Comparison of ENCODE assay signal across 8 cellular contexts in the genomic region with DNA sequence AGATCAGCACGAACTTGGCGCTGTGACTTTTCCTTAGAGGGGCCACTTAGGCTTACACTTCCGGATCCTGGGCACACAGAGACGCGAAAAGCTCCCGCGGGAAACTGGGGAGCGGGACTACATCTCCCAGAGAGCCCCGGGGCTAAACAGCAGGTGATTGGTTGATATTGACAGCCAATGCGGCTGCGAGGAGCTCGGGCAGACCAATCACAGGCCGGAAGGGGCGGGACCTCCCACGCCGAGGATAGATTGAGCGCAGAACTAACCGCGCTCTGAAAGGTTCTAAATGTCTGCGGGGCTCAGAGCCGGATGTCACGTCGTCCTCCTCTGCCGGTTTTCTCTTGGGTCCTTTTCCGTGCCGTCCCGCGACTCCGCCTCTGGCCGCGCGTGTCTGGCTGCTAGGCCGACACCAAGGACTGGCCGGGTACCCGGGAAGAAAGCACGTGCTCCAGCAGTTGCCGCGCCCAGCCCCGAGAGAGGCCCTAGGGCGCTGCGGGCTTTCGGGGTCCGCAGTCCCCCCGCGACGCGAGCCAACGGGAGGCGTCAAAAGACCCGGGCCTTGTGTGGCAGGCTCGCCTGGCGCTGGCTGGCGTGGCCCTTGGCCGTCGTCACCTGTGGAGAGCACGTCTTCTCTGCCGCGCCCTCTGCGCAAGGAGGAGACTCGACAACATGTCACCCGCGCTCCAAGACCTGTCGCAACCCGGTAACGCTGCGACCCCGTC. TPM values are rescaled to one million over a fixed set of nuclear protein-coding genes. Genes with fewer than 3 reads are reported as not detected.
DNase-seq lines count a peak whose midpoint lies in the region; ATAC-seq and TF ChIP-seq lines count a peak whose summit lies in the region.

A gene (plus strand): TSS at position 258 of the 722 bp plus-strand sequence. CDS start 412 bp downstream, at position 670.

- H3K27ac ChIP-seq in dorsolateral prefrontal cortex (peak within 1 kb of the TSS in 58 of 59 donors; percentile 20 to 92 (median 78)), liver (ENCODE audit: low read depth in 1 of 2, low read length in 2 of 2) (peak within 1 kb of the TSS; percentile 77 to 82)

- no peaks in the 10 kb centered on the region for H3K27me3 Mint-ChIP-seq in activated CD4-positive, alpha-beta memory T cell treated with anti-CD3 and anti-CD28 coated beads for 36 hours

- peaks cover 31% of the 10 kb centered on the region for H3K4me1 Mint-ChIP-seq in activated CD4-positive, alpha-beta memory T cell treated with anti-CD3 and anti-CD28 coated beads for 36 hours (ENCODE audit: low read depth)

- no peaks in the 10 kb centered on the region for H3K36me3 ChIP-seq in liver (ENCODE audit: control insufficient read depth in 4 of 4, insufficient read depth in 3 of 4, low read depth in 1 of 4, low read length in 3 of 4)

- TF ChIP-seq CTCF in dorsolateral prefrontal cortex (IDR thresholded peaks at IDR 0.05 in 54 of 56, conservative IDR thresholded peaks at IDR 0.05 in 2 of 56; ENCODE audit: low read depth in 1 of 56, partially characterized antibody in 56 of 56) = peak in 32 of 56 donors; percentile 1 to 59 (median 26)
- no peak for TF ChIP-seq CTCF in liver (IDR thresholded peaks at IDR 0.05; ENCODE audit: low read depth, low read length, missing input control)

- peak within 1 kb of the TSS; percentile 96 for H3K27ac Mint-ChIP-seq in activated CD4-positive, alpha-beta memory T cell treated with anti-CD3 and anti-CD28 coated beads for 36 hours

- ATAC-seq in GM19438 (IDR thresholded peaks at IDR 0.05; ENCODE audit: low read depth, unreplicated experiment) = peak; percentile 96
- ATAC-seq in HG03575 (IDR thresholded peaks at IDR 0.05; ENCODE audit: extremely low read depth, insufficient number of reproducible peaks, low FRiP score, unreplicated experiment) = peak; percentile 99

- H3K4me3 ChIP-seq in dorsolateral prefrontal cortex (peak within 1 kb of the TSS; percentile 73 to 100 (median 94)), liver (ENCODE audit: low read depth in 1 of 3, low read length in 3 of 3) (peak within 1 kb of the TSS; percentile 74 to 92 (median 80))

- TF ChIP-seq RAD21 in liver (IDR thresholded peaks at IDR 0.05) = peak in 1 of 2 donors; percentile 44

- peaks cover 2% of the 10 kb centered on the region for H3K36me3 Mint-ChIP-seq in activated CD4-positive, alpha-beta memory T cell treated with anti-CD3 and anti-CD28 coated beads for 36 hours

- H3K9ac ChIP-seq in liver (ENCODE audit: low read depth in 1 of 2, low read length in 2 of 2) = peak within 1 kb of the TSS; percentile 37 to 58

- H3K9me3 ChIP-seq in liver (ENCODE audit: control insufficient read depth in 4 of 4, low read length in 3 of 4) = no peaks in the 10 kb centered on the region

- POLR2A ChIA-PET in activated CD4-positive, alpha-beta memory T cell treated with anti-CD3 and anti-CD28 coated beads for 36 hours (lab: Charles Lee) = interaction anchor here (0.9 to 1.9 kb wide), 4 partner anchors 11 to 1290 kb away, joined by 3 to 16 read pairs (median 4); a partner anchor contains a TSS

- intact Hi-C loops in activated CD4-positive, alpha-beta memory T cell treated with anti-CD3 and anti-CD28 coated beads for 36 hours (cut with micrococcal nuclease) = loop anchor here (1.0 to 5.0 kb wide), 3 partner anchors 191 to 513 kb away; a partner anchor contains a TSS
- intact Hi-C loops in dorsolateral prefrontal cortex (cut with DNase I) = loop anchor here (2.0 to 10.0 kb wide), 3 partner anchors 193 to 512 kb away; a partner anchor contains a TSS

- under 1% methylated on average over 67 of the region's 67 CpGs for WGBS in liver

- CTCF ChIA-PET in activated CD4-positive, alpha-beta memory T cell treated with anti-CD3 and anti-CD28 coated beads for 36 hours (lab: Charles Lee) = interaction anchor here (0.7 to 1.2 kb wide), 2 partner anchors 11 to 36 kb away, joined by 3 to 9 read pairs; no protein-coding TSS in a partner anchor

- H3K4me3 Mint-ChIP-seq in activated CD4-positive, alpha-beta memory T cell treated with anti-CD3 and anti-CD28 coated beads for 36 hours = peak within 1 kb of the TSS; percentile 91

- DNase-seq in CD1c-positive myeloid dendritic cell (ENCODE audit: extremely low spot score) (peak; percentile 98), NCI-H82 treated with DMSO at 0.1 percent for 48 hours (lab: John Stamatoyannopoulos, UW; ENCODE audit: unreplicated experiment) (peak; percentile 99), dorsolateral prefrontal cortex (peak; percentile 95 to 99 (median 98))
- peak; percentile 98 for DNase-seq in activated CD4-positive, alpha-beta memory T cell treated with anti-CD3 and anti-CD28 coated beads for 36 hours
- peak; percentile 98 for DNase-seq in stimulated activated CD4-positive, alpha-beta T cell treated with anti-CD3 and anti-CD28 coated beads, Interleukin-4, amount 100 ng/mL, for 24 hours

- H3K27me3 ChIP-seq in dorsolateral prefrontal cortex (no peaks in the 10 kb centered on the region), liver (ENCODE audit: control insufficient read depth in 4 of 4, insufficient read depth in 4 of 4, low read length in 3 of 4) (no peaks in the 10 kb centered on the region)

- peaks cover 0 to 14% (median 6%) of the 10 kb centered on the region in 4 donors for H3K4me1 ChIP-seq in liver (ENCODE audit: control insufficient read depth in 4 of 4, insufficient read depth in 4 of 4, low read length in 3 of 4)

- H3K9me3 Mint-ChIP-seq in activated CD4-positive, alpha-beta memory T cell treated with anti-CD3 and anti-CD28 coated beads for 36 hours = no peaks in the 10 kb centered on the region

TF ChIP-seq in liver, 16 proteins besides CTCF, POLR2A, EP300 and RAD21:
- peak in 1 of 2 donors; percentile 58 for TF ChIP-seq EGR1 (IDR thresholded peaks at IDR 0.05; ENCODE audit: low read depth in 2 of 2)
- TF ChIP-seq, protein P1, sequence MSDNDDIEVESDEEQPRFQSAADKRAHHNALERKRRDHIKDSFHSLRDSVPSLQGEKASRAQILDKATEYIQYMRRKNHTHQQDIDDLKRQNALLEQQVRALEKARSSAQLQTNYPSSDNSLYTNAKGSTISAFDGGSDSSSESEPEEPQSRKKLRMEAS (IDR thresholded peaks at IDR 0.05) = peak; percentile 85
- TF ChIP-seq FOXA2 (IDR thresholded peaks at IDR 0.05) = peak; percentile 68
- peak; percentile 91 for TF ChIP-seq SP1 (IDR thresholded peaks at IDR 0.05)
- TF ChIP-seq FOXA1 (IDR thresholded peaks at IDR 0.05) = no peak
- peak; percentile 91 to 96 for TF ChIP-seq GABPA (IDR thresholded peaks at IDR 0.05 in 1 of 2, conservative IDR thresholded peaks at IDR 0.05 in 1 of 2)
- TF ChIP-seq TAF1 (conservative IDR thresholded peaks at IDR 0.05) = peak; percentile 95
- peak; percentile 79 for TF ChIP-seq YY1 (IDR thresholded peaks at IDR 0.05)
- TF ChIP-seq NR2F2 (IDR thresholded peaks at IDR 0.05) = no peak
- TF ChIP-seq RXRA (IDR thresholded peaks at IDR 0.05) = peak; percentile 69 to 70
- peak in 1 of 2 donors; percentile 57 for TF ChIP-seq JUND (IDR thresholded peaks at IDR 0.05)
- TF ChIP-seq, protein P2, sequence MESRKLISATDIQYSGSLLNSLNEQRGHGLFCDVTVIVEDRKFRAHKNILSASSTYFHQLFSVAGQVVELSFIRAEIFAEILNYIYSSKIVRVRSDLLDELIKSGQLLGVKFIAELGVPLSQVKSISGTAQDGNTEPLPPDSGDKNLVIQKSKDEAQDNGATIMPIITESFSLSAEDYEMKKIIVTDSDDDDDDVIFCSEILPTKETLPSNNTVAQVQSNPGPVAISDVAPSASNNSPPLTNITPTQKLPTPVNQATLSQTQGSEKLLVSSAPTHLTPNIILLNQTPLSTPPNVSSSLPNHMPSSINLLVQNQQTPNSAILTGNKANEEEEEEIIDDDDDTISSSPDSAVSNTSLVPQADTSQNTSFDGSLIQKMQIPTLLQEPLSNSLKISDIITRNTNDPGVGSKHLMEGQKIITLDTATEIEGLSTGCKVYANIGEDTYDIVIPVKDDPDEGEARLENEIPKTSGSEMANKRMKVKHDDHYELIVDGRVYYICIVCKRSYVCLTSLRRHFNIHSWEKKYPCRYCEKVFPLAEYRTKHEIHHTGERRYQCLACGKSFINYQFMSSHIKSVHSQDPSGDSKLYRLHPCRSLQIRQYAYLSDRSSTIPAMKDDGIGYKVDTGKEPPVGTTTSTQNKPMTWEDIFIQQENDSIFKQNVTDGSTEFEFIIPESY (IDR thresholded peaks at IDR 0.05) = peak; percentile 95
- TF ChIP-seq, protein P3, sequence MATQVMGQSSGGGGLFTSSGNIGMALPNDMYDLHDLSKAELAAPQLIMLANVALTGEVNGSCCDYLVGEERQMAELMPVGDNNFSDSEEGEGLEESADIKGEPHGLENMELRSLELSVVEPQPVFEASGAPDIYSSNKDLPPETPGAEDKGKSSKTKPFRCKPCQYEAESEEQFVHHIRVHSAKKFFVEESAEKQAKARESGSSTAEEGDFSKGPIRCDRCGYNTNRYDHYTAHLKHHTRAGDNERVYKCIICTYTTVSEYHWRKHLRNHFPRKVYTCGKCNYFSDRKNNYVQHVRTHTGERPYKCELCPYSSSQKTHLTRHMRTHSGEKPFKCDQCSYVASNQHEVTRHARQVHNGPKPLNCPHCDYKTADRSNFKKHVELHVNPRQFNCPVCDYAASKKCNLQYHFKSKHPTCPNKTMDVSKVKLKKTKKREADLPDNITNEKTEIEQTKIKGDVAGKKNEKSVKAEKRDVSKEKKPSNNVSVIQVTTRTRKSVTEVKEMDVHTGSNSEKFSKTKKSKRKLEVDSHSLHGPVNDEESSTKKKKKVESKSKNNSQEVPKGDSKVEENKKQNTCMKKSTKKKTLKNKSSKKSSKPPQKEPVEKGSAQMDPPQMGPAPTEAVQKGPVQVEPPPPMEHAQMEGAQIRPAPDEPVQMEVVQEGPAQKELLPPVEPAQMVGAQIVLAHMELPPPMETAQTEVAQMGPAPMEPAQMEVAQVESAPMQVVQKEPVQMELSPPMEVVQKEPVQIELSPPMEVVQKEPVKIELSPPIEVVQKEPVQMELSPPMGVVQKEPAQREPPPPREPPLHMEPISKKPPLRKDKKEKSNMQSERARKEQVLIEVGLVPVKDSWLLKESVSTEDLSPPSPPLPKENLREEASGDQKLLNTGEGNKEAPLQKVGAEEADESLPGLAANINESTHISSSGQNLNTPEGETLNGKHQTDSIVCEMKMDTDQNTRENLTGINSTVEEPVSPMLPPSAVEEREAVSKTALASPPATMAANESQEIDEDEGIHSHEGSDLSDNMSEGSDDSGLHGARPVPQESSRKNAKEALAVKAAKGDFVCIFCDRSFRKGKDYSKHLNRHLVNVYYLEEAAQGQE (IDR thresholded peaks at IDR 0.05) = peak; percentile 90
- no peak for TF ChIP-seq HNF4G (IDR thresholded peaks at IDR 0.05)
- TF ChIP-seq, protein P4, sequence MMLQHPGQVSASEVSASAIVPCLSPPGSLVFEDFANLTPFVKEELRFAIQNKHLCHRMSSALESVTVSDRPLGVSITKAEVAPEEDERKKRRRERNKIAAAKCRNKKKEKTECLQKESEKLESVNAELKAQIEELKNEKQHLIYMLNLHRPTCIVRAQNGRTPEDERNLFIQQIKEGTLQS (IDR thresholded peaks at IDR 0.05) = no peak
- peak; percentile 46 to 47 for TF ChIP-seq HNF4A (conservative IDR thresholded peaks at IDR 0.05)

RNA-seq across cellular contexts. Expression of the gene that starts here (rescaled TPM):
- 10 to 100 TPM; 46.3 to 46.6 TPM for total RNA-seq in activated CD4-positive, alpha-beta memory T cell treated with anti-CD3 and anti-CD28 coated beads for 36 hours
- total RNA-seq in dorsolateral prefrontal cortex (10 to 100 TPM; 24.7 to 58.2 (median 42.2) TPM), liver (10 to 100 TPM; 12.3 to 19.0 TPM)
- polyA plus RNA-seq in liver = 1 to 10 TPM; 2.5 to 4.8 TPM

Comparison
In these comparisons a context has a peak if more than half of its experiments do, and no peak if none do; other contexts are left out.
1. Peak in every context shown above with its lines: DNase-seq, ATAC-seq, H3K4me3 ChIP-seq and H3K27ac ChIP-seq.